1 cellular context compared by ENCODE assay signal in the genomic region with DNA sequence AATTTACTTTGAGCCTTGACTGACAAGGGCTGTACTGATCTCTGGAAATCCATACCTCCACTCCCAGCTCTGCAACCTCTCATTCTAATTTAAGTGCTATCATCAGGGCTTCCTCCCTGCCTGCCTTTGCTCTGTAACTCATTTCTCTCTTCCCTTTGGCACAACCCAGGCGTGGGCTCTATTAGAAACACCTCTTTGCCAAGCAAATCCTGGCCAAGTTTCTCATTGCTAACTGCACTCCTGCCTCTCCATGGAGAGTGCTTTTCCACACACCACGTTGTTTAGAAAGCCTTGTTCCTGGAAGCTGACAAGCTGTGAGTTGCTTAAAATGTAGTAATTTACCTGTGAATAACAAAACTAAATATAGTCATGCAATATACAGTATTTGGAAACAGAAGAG.
TF ChIP-seq lines count a peak whose summit lies in the region.

No MANE protein-coding gene starts in this region.

TF ChIP-seq in IMR-90, 13 proteins besides CTCF, POLR2A, EP300 and RAD21 (continued from another document):
- TF ChIP-seq FOS (IDR thresholded peaks at IDR 0.05; ENCODE audit: low read depth, low read length) (no peak), CHD1 (IDR thresholded peaks at IDR 0.05; ENCODE audit: low read depth, low read length) (no peak), CEBPB (IDR thresholded peaks at IDR 0.05; ENCODE audit: low read depth, low read length) (no peak)
- TF ChIP-seq, protein P1, sequence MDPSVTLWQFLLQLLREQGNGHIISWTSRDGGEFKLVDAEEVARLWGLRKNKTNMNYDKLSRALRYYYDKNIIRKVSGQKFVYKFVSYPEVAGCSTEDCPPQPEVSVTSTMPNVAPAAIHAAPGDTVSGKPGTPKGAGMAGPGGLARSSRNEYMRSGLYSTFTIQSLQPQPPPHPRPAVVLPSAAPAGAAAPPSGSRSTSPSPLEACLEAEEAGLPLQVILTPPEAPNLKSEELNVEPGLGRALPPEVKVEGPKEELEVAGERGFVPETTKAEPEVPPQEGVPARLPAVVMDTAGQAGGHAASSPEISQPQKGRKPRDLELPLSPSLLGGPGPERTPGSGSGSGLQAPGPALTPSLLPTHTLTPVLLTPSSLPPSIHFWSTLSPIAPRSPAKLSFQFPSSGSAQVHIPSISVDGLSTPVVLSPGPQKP (IDR thresholded peaks at IDR 0.05; ENCODE audit: borderline replicate concordance, low read depth, low read length) = no peak
